ENCODE assay signal across 25 cellular contexts in genomic region chr1:33041026-33041425, GRCh38.
"Had no signal": no experiment of that assay in that cellular context is flagged by ENCODE, and none has a peak within 500 bp of the region (broad histone marks: within the 10 kb centered on the region; RNA-seq: fewer than 3 reads in every experiment).

No MANE protein-coding gene starts in this region.

- H3K4me3 ChIP-seq: colonic mucosa, esophagus squamous epithelium, gastrocnemius medialis, heart right ventricle, left lung, lower lobe of right lung, mucosa of descending colon had no signal

- H3K27me3 ChIP-seq: colonic mucosa, esophagus squamous epithelium, gastrocnemius medialis, heart right ventricle, left lung had no signal

- H3K4me1 ChIP-seq: colonic mucosa had no signal

- H3K27ac ChIP-seq: colonic mucosa, epithelial cell of prostate, esophagus squamous epithelium, gastrocnemius medialis, left lung, lower lobe of right lung had no signal

- DNase-seq: colonic mucosa; cortex of kidney; effector CD8-positive, alpha-beta T cell; effector memory CD8-positive, alpha-beta T cell; endodermal cell; erythroblast; esophagus squamous epithelium; foreskin fibroblast; foreskin melanocyte; gastrocnemius medialis; glutamatergic neuron; head of caudate nucleus; heart right ventricle; hippocampal formation; left cardiac atrium; left lung; left ventricle myocardium superior; lower lobe of right lung; mesenchymal stem cell; mucosa of descending colon had no signal

- ATAC-seq: effector memory CD8-positive, alpha-beta T cell; esophagus mucosa; gastrocnemius medialis; heart right ventricle; left cardiac atrium; left lung; left ventricle myocardium superior; lower lobe of right lung; mucosa of descending colon had no signal

- H3K9me3 ChIP-seq: colonic mucosa, esophagus squamous epithelium, gastrocnemius medialis, heart right ventricle, left lung, lower lobe of right lung, mucosa of descending colon had no signal

- H3K36me3 ChIP-seq: colonic mucosa, esophagus squamous epithelium, gastrocnemius medialis, heart right ventricle, left lung, lower lobe of right lung had no signal

- FAIRE-seq: endometrium, islet of Langerhans, keratinocyte had no signal
